In genomic region chr5:18048449-18048848, GRCh38 we compare ENCODE assay signal across 15 cellular contexts.
"Had no signal": no experiment of that assay in that cellular context is flagged by ENCODE, and none has a peak within 500 bp of the region (broad histone marks: within the 10 kb centered on the region; RNA-seq: fewer than 3 reads in every experiment).

No MANE protein-coding gene starts in this region.

- H3K4me1 ChIP-seq: breast epithelium, esophagus muscularis mucosa, psoas muscle, spleen, transverse colon had no signal

- H3K4me3 ChIP-seq: breast epithelium, esophagus muscularis mucosa, psoas muscle, spleen, transverse colon had no signal

- ATAC-seq: activated CD4-positive, CD25-positive, alpha-beta regulatory T cell treated with anti-CD3 and anti-CD28 coated beads, Interleukin-2, amount 50 U/mL, for 24 hours; activated CD8-positive, alpha-beta memory T cell treated with anti-CD3 and anti-CD28 coated beads, Interleukin-2, amount 10 ng/mL, durations not matched to agents 7 days and 5 days; activated T-cell treated with anti-CD3 and anti-CD28 coated beads, Interleukin-2, amount 50 U/mL, for 4 hours; left ventricle myocardium superior; psoas muscle; sciatic nerve; stimulated activated naive B cell treated with anti-CD40 and anti-IgM and Interleukin-4, amounts not matched to agents 10 μg/mL and 1 μg/mL and 100 μg/mL, for 72 hours had no signal

- DNase-seq: activated CD4-positive, alpha-beta T cell treated with anti-CD3 and anti-CD28 coated beads, Interleukin-2, amount 50 U/mL, for 4 hours; activated CD8-positive, alpha-beta memory T cell treated with anti-CD3 and anti-CD28 coated beads, Interleukin-2, amount 10 ng/mL, durations not matched to agents 7 days and 5 days; activated effector memory CD4-positive, alpha-beta T cell treated with anti-CD3 and anti-CD28 coated beads, Interleukin-2, amount 50 U/mL, for 16 hours; activated T-cell treated with anti-CD3 and anti-CD28 coated beads, Interleukin-2, amount 50 U/mL, for 4 hours; left ventricle myocardium superior; mesendoderm; psoas muscle; spleen; stimulated activated CD4-positive, alpha-beta T cell treated with anti-CD3 and anti-CD28 coated beads, Interleukin-1b, Interleukin-23, amount 100 ng/mL, for 48 hours; stimulated activated naive B cell treated with anti-CD40 and anti-IgM and Interleukin-4, amounts not matched to agents 10 μg/mL and 1 μg/mL and 100 μg/mL, for 72 hours; transverse colon had no signal

- H3K9me3 ChIP-seq: breast epithelium, esophagus muscularis mucosa, psoas muscle, spleen, transverse colon had no signal

- H3K27ac ChIP-seq: breast epithelium, esophagus muscularis mucosa, psoas muscle, spleen, transverse colon had no signal

- H3K36me3 ChIP-seq: breast epithelium, esophagus muscularis mucosa, spleen, transverse colon had no signal

- H3K27me3 ChIP-seq: breast epithelium, esophagus muscularis mucosa, spleen, transverse colon had no signal
